In genomic region chr3:183555541-183556081, GRCh38 we compare ENCODE assay signal across 1 cellular context.
TF ChIP-seq lines count a peak whose summit lies in the region.

A gene with protein sequence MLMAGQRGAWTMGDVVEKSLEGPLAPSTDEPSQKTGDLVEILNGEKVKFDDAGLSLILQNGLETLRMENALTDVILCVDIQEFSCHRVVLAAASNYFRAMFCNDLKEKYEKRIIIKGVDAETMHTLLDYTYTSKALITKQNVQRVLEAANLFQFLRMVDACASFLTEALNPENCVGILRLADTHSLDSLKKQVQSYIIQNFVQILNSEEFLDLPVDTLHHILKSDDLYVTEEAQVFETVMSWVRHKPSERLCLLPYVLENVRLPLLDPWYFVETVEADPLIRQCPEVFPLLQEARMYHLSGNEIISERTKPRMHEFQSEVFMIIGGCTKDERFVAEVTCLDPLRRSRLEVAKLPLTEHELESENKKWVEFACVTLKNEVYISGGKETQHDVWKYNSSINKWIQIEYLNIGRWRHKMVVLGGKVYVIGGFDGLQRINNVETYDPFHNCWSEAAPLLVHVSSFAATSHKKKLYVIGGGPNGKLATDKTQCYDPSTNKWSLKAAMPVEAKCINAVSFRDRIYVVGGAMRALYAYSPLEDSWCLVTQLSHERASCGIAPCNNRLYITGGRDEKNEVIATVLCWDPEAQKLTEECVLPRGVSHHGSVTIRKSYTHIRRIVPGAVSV (minus strand): TSS chr3:183555706. CDS start chr3:183555653, 53 bp downstream.

TF ChIP-seq in GM12878, 131 proteins besides CTCF, POLR2A, EP300 and RAD21 (continued from another document and continues in another):
- peak; percentile 75; the same call in 1 of the 2 replicates for TF ChIP-seq ZSCAN29 (IDR thresholded peaks at IDR 0.05)
- TF ChIP-seq, protein P1, sequence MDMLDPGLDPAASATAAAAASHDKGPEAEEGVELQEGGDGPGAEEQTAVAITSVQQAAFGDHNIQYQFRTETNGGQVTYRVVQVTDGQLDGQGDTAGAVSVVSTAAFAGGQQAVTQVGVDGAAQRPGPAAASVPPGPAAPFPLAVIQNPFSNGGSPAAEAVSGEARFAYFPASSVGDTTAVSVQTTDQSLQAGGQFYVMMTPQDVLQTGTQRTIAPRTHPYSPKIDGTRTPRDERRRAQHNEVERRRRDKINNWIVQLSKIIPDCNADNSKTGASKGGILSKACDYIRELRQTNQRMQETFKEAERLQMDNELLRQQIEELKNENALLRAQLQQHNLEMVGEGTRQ (IDR thresholded peaks at IDR 0.05; ENCODE audit: borderline replicate concordance, low read depth, low read length) = no peak
- no peak for TF ChIP-seq RB1 (IDR thresholded peaks at IDR 0.05; ENCODE audit: borderline replicate concordance)
- TF ChIP-seq ELK1 (IDR thresholded peaks at IDR 0.05; ENCODE audit: low read depth, low read length) = peak; percentile 17; the same call in 1 of the 2 replicates
- TF ChIP-seq KLF5 (IDR thresholded peaks at IDR 0.05; ENCODE audit: partially characterized antibody) = peak; percentile 23
- peak; percentile 93 for TF ChIP-seq TCF3 (IDR thresholded peaks at IDR 0.05; ENCODE audit: borderline replicate concordance, insufficient read depth, low read depth, low read length)
- TF ChIP-seq RUNX3 (IDR thresholded peaks at IDR 0.05; ENCODE audit: low read length) = 0 out of 2 replicates have a peak, but pooled peaks have one; percentile 39
- no peak for TF ChIP-seq REST (IDR thresholded peaks at IDR 0.05; ENCODE audit: low read depth, low read length)
- peak in 1 of 2 experiments; percentile 77; a peak in 2 of 4 replicates for TF ChIP-seq ETV6 (conservative IDR thresholded peaks at IDR 0.05 in 1 of 2, IDR thresholded peaks at IDR 0.05 in 1 of 2; ENCODE audit: borderline replicate concordance in 1 of 2, low read depth in 1 of 2)
- TF ChIP-seq HDGF (IDR thresholded peaks at IDR 0.05) = no peak
- TF ChIP-seq SPI1 (IDR thresholded peaks at IDR 0.05; ENCODE audit: borderline replicate concordance, insufficient read depth, low read depth, low read length) = peak; percentile 67; the same call in 1 of the 2 replicates
- TF ChIP-seq, protein P2, sequence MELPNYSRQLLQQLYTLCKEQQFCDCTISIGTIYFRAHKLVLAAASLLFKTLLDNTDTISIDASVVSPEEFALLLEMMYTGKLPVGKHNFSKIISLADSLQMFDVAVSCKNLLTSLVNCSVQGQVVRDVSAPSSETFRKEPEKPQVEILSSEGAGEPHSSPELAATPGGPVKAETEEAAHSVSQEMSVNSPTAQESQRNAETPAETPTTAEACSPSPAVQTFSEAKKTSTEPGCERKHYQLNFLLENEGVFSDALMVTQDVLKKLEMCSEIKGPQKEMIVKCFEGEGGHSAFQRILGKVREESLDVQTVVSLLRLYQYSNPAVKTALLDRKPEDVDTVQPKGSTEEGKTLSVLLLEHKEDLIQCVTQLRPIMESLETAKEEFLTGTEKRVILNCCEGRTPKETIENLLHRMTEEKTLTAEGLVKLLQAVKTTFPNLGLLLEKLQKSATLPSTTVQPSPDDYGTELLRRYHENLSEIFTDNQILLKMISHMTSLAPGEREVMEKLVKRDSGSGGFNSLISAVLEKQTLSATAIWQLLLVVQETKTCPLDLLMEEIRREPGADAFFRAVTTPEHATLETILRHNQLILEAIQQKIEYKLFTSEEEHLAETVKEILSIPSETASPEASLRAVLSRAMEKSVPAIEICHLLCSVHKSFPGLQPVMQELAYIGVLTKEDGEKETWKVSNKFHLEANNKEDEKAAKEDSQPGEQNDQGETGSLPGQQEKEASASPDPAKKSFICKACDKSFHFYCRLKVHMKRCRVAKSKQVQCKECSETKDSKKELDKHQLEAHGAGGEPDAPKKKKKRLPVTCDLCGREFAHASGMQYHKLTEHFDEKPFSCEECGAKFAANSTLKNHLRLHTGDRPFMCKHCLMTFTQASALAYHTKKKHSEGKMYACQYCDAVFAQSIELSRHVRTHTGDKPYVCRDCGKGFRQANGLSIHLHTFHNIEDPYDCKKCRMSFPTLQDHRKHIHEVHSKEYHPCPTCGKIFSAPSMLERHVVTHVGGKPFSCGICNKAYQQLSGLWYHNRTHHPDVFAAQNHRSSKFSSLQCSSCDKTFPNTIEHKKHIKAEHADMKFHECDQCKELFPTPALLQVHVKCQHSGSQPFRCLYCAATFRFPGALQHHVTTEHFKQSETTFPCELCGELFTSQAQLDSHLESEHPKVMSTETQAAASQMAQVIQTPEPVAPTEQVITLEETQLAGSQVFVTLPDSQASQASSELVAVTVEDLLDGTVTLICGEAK (IDR thresholded peaks at IDR 0.05; ENCODE audit: borderline replicate concordance) = peak; percentile 81; the same call in 1 of the 2 replicates
- TF ChIP-seq ESRRA (IDR thresholded peaks at IDR 0.05; ENCODE audit: low read length) = no peak
- TF ChIP-seq IKZF1 (conservative IDR thresholded peaks at IDR 0.05) = peak; percentile 78
- 0 out of 2 replicates have a peak, but pooled peaks have one; percentile 69 for TF ChIP-seq STAT1 (conservative IDR thresholded peaks at IDR 0.05)
- TF ChIP-seq ZNF207 (IDR thresholded peaks at IDR 0.05; ENCODE audit: borderline replicate concordance) = no peak
- TF ChIP-seq ZNF622 (IDR thresholded peaks at IDR 0.05) = no peak
- TF ChIP-seq CHD2 (IDR thresholded peaks at IDR 0.05; ENCODE audit: borderline replicate concordance, low read depth, low read length) = peak; percentile 65
- no peak for TF ChIP-seq ZNF274 (IDR thresholded peaks at IDR 0.05; ENCODE audit: insufficient read depth, insufficient read length)
- TF ChIP-seq CREB1 (IDR thresholded peaks at IDR 0.05; ENCODE audit: low read depth) = no peak
- no peak for TF ChIP-seq BCLAF1 (IDR thresholded peaks at IDR 0.05)
- no peak for TF ChIP-seq FOXK2 (IDR thresholded peaks at IDR 0.05)
- TF ChIP-seq RELA (IDR thresholded peaks at IDR 0.05; ENCODE audit: borderline replicate concordance, partially characterized antibody) = no peak
- TF ChIP-seq E4F1 (IDR thresholded peaks at IDR 0.05; ENCODE audit: borderline replicate concordance, partially characterized antibody) = peak; percentile 43
- no peak for TF ChIP-seq SMC3 (IDR thresholded peaks at IDR 0.05; ENCODE audit: borderline replicate concordance, low read length)
- no peak for TF ChIP-seq WRNIP1 (IDR thresholded peaks at IDR 0.05; ENCODE audit: borderline replicate concordance, low read depth, low read length)
- peak; percentile 86; the same call in 1 of the 3 replicates for TF ChIP-seq POU2F2 (IDR thresholded peaks at IDR 0.05; ENCODE audit: borderline replicate concordance, low read depth, low read length)
- no peak for TF ChIP-seq BCL3 (IDR thresholded peaks at IDR 0.05; ENCODE audit: borderline replicate concordance, insufficient read depth, low read depth, low read length, poor library complexity, severe bottlenecking)
- no peak; the same call in 1 of the 2 replicates for TF ChIP-seq RAD51 (IDR thresholded peaks at IDR 0.05)
- peak; percentile 68 for TF ChIP-seq SMAD1 (IDR thresholded peaks at IDR 0.05; ENCODE audit: low read depth, partially characterized antibody)
- TF ChIP-seq SUPT20H (IDR thresholded peaks at IDR 0.05; ENCODE audit: borderline replicate concordance, control insufficient read depth, low read depth, low read length) = no peak
- TF ChIP-seq MTA3 (IDR thresholded peaks at IDR 0.05; ENCODE audit: borderline replicate concordance, low read length) = no peak
- TF ChIP-seq PRDM15 (CRISPR knock-in tag; IDR thresholded peaks at IDR 0.05) = no peak
